ENCODE assay signal across 18 cellular contexts in the genomic region with DNA sequence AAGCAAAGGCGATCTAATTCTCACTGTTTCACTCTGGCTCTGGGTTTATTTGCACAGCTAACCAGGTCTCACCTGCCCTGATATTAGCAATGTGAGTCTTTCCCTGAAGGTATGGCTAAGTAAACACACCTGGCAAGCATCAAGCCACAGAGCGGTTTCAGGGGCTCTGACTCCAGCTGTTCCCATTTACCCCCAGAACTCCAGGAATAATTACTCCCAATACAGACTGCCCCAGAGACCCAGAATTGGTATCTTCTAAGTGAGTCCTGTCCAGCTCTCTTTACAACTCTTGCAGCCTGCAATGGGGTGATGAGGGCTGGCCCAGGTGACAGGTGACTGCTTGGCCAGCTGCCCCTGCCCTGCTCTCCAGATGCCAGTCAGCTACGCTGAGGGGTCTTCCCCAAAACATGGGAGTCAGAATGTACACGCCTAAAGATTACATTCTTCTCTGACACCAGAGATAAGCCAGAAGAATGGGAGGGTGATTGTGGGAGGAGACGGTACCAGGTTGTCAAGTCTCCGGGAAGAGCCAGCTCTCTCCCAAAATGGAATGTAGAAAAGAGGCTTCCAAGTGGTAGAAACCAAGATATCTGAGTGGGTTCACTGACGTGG. TPM values are rescaled to one million over a fixed set of nuclear protein-coding genes. Genes with fewer than 3 reads are reported as not detected.
A peak's percentile ranks its signal among the peaks of the same experiment; 100 is the strongest.
DNase-seq lines count a peak whose midpoint lies in the region; ATAC-seq and TF ChIP-seq lines count a peak whose summit lies in the region.
"Had no signal": no experiment of that assay in that cellular context is flagged by ENCODE, and none has a peak within 500 bp of the region (broad histone marks: within the 10 kb centered on the region; RNA-seq: fewer than 3 reads in every experiment).

No MANE protein-coding gene starts in this region.

- H2BK15ac ChIP-seq in mesenchymal stem cell (ENCODE audit: low read depth, poor library complexity, severe bottlenecking) = no peak overlapping the region

- H3K36me3 ChIP-seq in PC-9 (ENCODE audit: low read depth) = no peaks in the 10 kb centered on the region
- no peaks in the 10 kb centered on the region for H3K36me3 ChIP-seq in mesenchymal stem cell (ENCODE audit: control insufficient read depth in 1 of 2, insufficient read depth in 2 of 2, low read depth in 1 of 2, low read length in 2 of 2)

- no peak overlapping the region for H4K8ac ChIP-seq in mesenchymal stem cell (ENCODE audit: low read length)

- H3K9ac ChIP-seq in mesenchymal stem cell (ENCODE audit: low read length) = no peak overlapping the region
- H3K9ac ChIP-seq: KMS-11 had no signal

- no peaks in the 10 kb centered on the region for H3K27me3 ChIP-seq in PC-9 (ENCODE audit: insufficient read depth, low read depth)
- H3K27me3 ChIP-seq in mesenchymal stem cell (ENCODE audit: control insufficient read depth in 1 of 2, insufficient read depth in 1 of 2, low read length in 2 of 2) = peaks cover 0 to 24% of the 10 kb centered on the region in 2 experiments

- no peak overlapping the region for H2BK5ac ChIP-seq in mesenchymal stem cell (ENCODE audit: low read depth, low read length, poor library complexity, severe bottlenecking)

- no peak for ATAC-seq in HG02759 (IDR thresholded peaks at IDR 0.05; ENCODE audit: unreplicated experiment)
- ATAC-seq in sciatic nerve = no peak
- ATAC-seq: activated CD8-positive, alpha-beta memory T cell treated with anti-CD3 and anti-CD28 coated beads, Interleukin-2, amount 10 ng/mL, durations not matched to agents 7 days and 5 days had no signal

- no peaks in the 10 kb centered on the region; the same call in 1 of the 2 replicates for H3K9me3 ChIP-seq in PC-9 (ENCODE audit: insufficient read depth, low read depth)
- H3K9me3 ChIP-seq in mesenchymal stem cell (ENCODE audit: control insufficient read depth, low read length) = no peaks in the 10 kb centered on the region

- H2AFZ ChIP-seq in PC-9 (no peak overlapping the region), mesenchymal stem cell (ENCODE audit: low read depth, low read length) (no peak overlapping the region)

- H3K14ac ChIP-seq in mesenchymal stem cell (ENCODE audit: low read length in 2 of 2) = no peak overlapping the region

- no peaks in the 10 kb centered on the region for H4K20me1 ChIP-seq in PC-9 (ENCODE audit: insufficient read depth)

- TF ChIP-seq CTCF in PC-9 (conservative IDR thresholded peaks at IDR 0.05) = no peak

- H2AK5ac ChIP-seq in mesenchymal stem cell (ENCODE audit: low read length, severe bottlenecking) = no peak overlapping the region

- H3K4me2 ChIP-seq in PC-9 = peak overlapping the region; percentile 48
- H3K4me2 ChIP-seq in mesenchymal stem cell (ENCODE audit: low read length, poor library complexity, severe bottlenecking) = no peak overlapping the region
- H3K4me2 ChIP-seq: KMS-11 had no signal

- H2BK12ac ChIP-seq in mesenchymal stem cell (ENCODE audit: low read length in 2 of 2) = peak overlapping the region in 1 of 2 experiments; percentile 23

- H3K18ac ChIP-seq in mesenchymal stem cell (ENCODE audit: low read depth in 1 of 2, low read length in 2 of 2) = no peak overlapping the region

- H3K79me1 ChIP-seq in mesenchymal stem cell (replicated peaks; ENCODE audit: low read length, poor library complexity, severe bottlenecking) = no peaks in the 10 kb centered on the region

- no peaks in the 10 kb centered on the region for H3K79me2 ChIP-seq in PC-9 (ENCODE audit: low read depth)

- H4K91ac ChIP-seq in mesenchymal stem cell (ENCODE audit: low read length) = no peak overlapping the region

- BruUV-seq in PC-9 (replicated peaks; lab: Mats Ljungman, UMichigan) = no TSS peak

- H2BK120ac ChIP-seq in mesenchymal stem cell (ENCODE audit: low read depth, low read length) = no peak overlapping the region

- H3K4ac ChIP-seq in mesenchymal stem cell (ENCODE audit: low read depth in 1 of 2, low read length in 2 of 2) = peak overlapping the region in 1 of 2 experiments; percentile 4

- H3K23ac ChIP-seq in mesenchymal stem cell (ENCODE audit: low read length in 2 of 2) = no peak overlapping the region

- 42% methylated on average over 5 of the region's 7 CpGs for WGBS in mesenchymal stem cell

- peaks cover 4% of the 10 kb centered on the region; the same call in 1 of the 2 replicates for H3F3A ChIP-seq in PC-9 (ENCODE audit: insufficient read depth, low read depth)

- intact Hi-C loops in PC-9 (cut with micrococcal nuclease; ENCODE audit: unreplicated experiment) (no loop called here), sciatic nerve (cut with DNase I) (no loop called here)

- H3K4me3 ChIP-seq in PC-9 (no peak overlapping the region), mesenchymal stem cell (ENCODE audit: insufficient read depth in 1 of 2, low read depth in 1 of 2, low read length in 2 of 2) (no peak overlapping the region)

- H3K9me2 ChIP-seq in PC-9 (ENCODE audit: insufficient read depth) = no peaks in the 10 kb centered on the region

- H3K4me1 ChIP-seq in PC-9 (replicated peaks; ENCODE audit: insufficient read depth) (peaks cover 17% of the 10 kb centered on the region), mesenchymal stem cell (ENCODE audit: control insufficient read depth, insufficient read depth, low read depth, low read length) (peaks cover 15% of the 10 kb centered on the region)

- H3K27ac ChIP-seq in PC-9 (no peak overlapping the region), mesenchymal stem cell (ENCODE audit: low read length, poor library complexity, severe bottlenecking) (no peak overlapping the region)
- H3K27ac ChIP-seq: KMS-11 had no signal

- POLR2A ChIA-PET in PC-9 (lab: Charles Lee; ENCODE audit: unreplicated experiment) = no interaction called here

- DNase-seq in DMS153 treated with DMSO at 0.1 percent for 48 hours (lab: John Stamatoyannopoulos, UW; ENCODE audit: unreplicated experiment) = peak; percentile 66
- peak; percentile 70 for DNase-seq in NCI-H2029 (lab: John Stamatoyannopoulos, UW)
- DNase-seq in PC-9 = peak in 1 of 2 experiments; percentile 71
- DNase-seq in mesenchymal stem cell = peak; percentile 71
- no peak for DNase-seq in LoVo (ENCODE audit: low spot score)
- DNase-seq in sciatic nerve (ENCODE audit: low spot score) = no peak
- DNase-seq in HPDE6-E6E7 (ENCODE audit: extremely low spot score) = no peak
- DNase-seq: activated CD8-positive, alpha-beta memory T cell treated with anti-CD3 and anti-CD28 coated beads, Interleukin-2, amount 10 ng/mL, durations not matched to agents 7 days and 5 days; activated naive CD4-positive, alpha-beta T cell treated with anti-CD3 and anti-CD28 coated beads, Interleukin-2, amount 10 ng/mL, durations not matched to agents 7 days and 5 days; central memory CD4-positive, alpha-beta T cell; erythroblast; hypothalamus; mammary epithelial cell; SIG-M5 had no signal

- CTCF ChIA-PET in PC-9 (lab: Charles Lee) = interaction anchor here (0.6 kb wide), 1 partner anchor 27 kb away, joined by 4 read pairs; no protein-coding TSS in a partner anchor

RNA-seq across cellular contexts. Expression of a gene that starts 4.9 kb away (rescaled TPM):
- 0.23 and 0.72 TPM in 2 replicates for total RNA-seq in PC-9 (2021)
- 17.1 TPM for polyA plus RNA-seq in mesenchymal stem cell (2013, experiment 1 of 2)
- 15.9 TPM for polyA plus RNA-seq in mesenchymal stem cell (2013, experiment 2 of 2)
- 0.36 TPM for total RNA-seq in sciatic nerve
- total RNA-seq: activated CD8-positive, alpha-beta memory T cell treated with anti-CD3 and anti-CD28 coated beads, Interleukin-2, amount 10 ng/mL, durations not matched to agents 7 days and 5 days; osteocyte had no signal
- polyA plus RNA-seq: urinary bladder had no signal

RNA-seq across cellular contexts. Expression of a gene that starts 52.9 kb away (rescaled TPM):
- 24.6 and 43.6 TPM in 2 replicates for total RNA-seq in PC-9 (2021)
- 39.4 TPM for polyA plus RNA-seq in mesenchymal stem cell (2013, experiment 1 of 2)
- polyA plus RNA-seq in mesenchymal stem cell (2013, experiment 2 of 2) = 39.3 TPM
- total RNA-seq in sciatic nerve = 27.1 TPM

Comparison
In these comparisons a context has a peak if more than half of its experiments do, and no peak if none do; other contexts are left out.
1. DNase-seq: peak in DMS153 treated with DMSO at 0.1 percent for 48 hours (single experiment), NCI-H2029 (single experiment) and mesenchymal stem cell (single experiment); none in LoVo (single experiment), sciatic nerve (single experiment) and HPDE6-E6E7 (single experiment).